In the genomic region with DNA sequence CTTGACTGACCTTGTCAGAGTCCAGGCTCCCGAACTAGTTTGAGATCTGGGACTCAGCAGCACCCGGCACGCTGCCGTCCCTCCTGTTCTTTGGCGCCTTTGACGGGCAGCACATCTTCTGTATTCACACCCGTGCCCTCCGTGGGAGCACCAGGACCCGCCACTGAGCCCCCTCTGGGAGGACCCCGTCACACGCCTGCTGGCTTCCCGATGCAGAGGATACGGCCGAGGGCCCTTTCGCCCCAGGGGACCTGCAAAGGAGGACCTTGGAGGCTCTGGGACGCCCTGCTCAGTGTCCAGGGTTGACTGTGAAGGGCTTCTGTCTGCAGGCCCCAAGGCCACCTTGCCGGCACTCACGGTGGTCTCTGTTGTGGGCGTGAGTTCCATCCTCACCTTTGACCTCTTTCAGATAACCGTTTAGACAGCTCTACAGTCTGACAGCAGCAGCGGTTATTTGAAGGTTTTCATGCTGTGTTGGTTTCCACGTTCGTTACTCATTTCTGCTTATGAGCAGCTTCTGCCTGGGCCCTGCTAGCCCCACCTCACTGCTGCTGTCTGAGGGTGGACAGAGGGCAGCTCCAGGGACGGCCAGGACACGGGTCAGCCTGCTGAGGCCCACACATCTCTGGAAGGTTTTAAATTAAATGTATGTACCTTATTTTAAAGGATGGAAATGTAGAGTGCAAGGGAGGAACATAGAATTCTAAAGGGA, we compare ENCODE assay signal across 13 cellular contexts. TPM values are rescaled to one million over a fixed set of nuclear protein-coding genes. Genes with fewer than 3 reads are reported as not detected.
DNase-seq lines count a peak whose midpoint lies in the region; ATAC-seq, FAIRE-seq and TF ChIP-seq lines count a peak whose summit lies in the region.
"Had no signal": no experiment of that assay in that cellular context is flagged by ENCODE, and none has a peak within 500 bp of the region (broad histone marks: within the 10 kb centered on the region; RNA-seq: fewer than 3 reads in every experiment).

No MANE protein-coding gene starts in this region.

- H4K91ac ChIP-seq in mesenchymal stem cell (ENCODE audit: low read length): peak overlapping the region; percentile 14

- no peak overlapping the region for H2BK15ac ChIP-seq in mesenchymal stem cell (ENCODE audit: low read depth, poor library complexity, severe bottlenecking)

- H3K23ac ChIP-seq in mesenchymal stem cell (ENCODE audit: low read length in 2 of 2): no peak overlapping the region

- peaks cover 13 to 27% of the 10 kb centered on the region in 2 donors for H3K36me3 Mint-ChIP-seq in activated naive CD4-positive, alpha-beta T cell treated with anti-CD3 and anti-CD28 coated beads, Interleukin-2, amount 50 U/mL, for 72 hours
- H3K36me3 Mint-ChIP-seq: T-cell had no signal

- no peak overlapping the region for H2AK5ac ChIP-seq in mesenchymal stem cell (ENCODE audit: low read length, severe bottlenecking)

- peak overlapping the region; percentile 7 to 25 for H2BK12ac ChIP-seq in mesenchymal stem cell (ENCODE audit: low read length in 2 of 2)

- H3K9me3 Mint-ChIP-seq in activated naive CD4-positive, alpha-beta T cell treated with anti-CD3 and anti-CD28 coated beads, Interleukin-2, amount 50 U/mL, for 72 hours: peaks cover 7% of the 10 kb centered on the region in 2 donors
- H3K9me3 Mint-ChIP-seq: T-cell had no signal

- no peak overlapping the region for H3K4me2 ChIP-seq in mesenchymal stem cell (ENCODE audit: low read length, poor library complexity, severe bottlenecking)

- H3K18ac ChIP-seq in mesenchymal stem cell (ENCODE audit: low read depth in 1 of 2, low read length in 2 of 2): peak overlapping the region in 1 of 2 experiments; percentile 31

- FAIRE-seq in GM12891 (lab: Jason Lieb, UNC): no peak
- FAIRE-seq: H54, small intestine had no signal

- WGBS in mesenchymal stem cell: 89% methylated on average over 25 of the region's 25 CpGs

- no peak overlapping the region for H3K27ac ChIP-seq in RWPE2 (ENCODE audit: poor library complexity, severe bottlenecking)
- no peak overlapping the region for H3K27ac ChIP-seq in mesenchymal stem cell (ENCODE audit: low read length, poor library complexity, severe bottlenecking)
- peak overlapping the region; percentile 21 for H3K27ac ChIP-seq in upper lobe of right lung

- H3K79me1 ChIP-seq in mesenchymal stem cell (replicated peaks; ENCODE audit: low read length, poor library complexity, severe bottlenecking): no peaks in the 10 kb centered on the region

- H3K4me1 ChIP-seq in RWPE2 (ENCODE audit: insufficient read depth, poor library complexity, severe bottlenecking) (peaks cover 4% of the 10 kb centered on the region), mesenchymal stem cell (ENCODE audit: control insufficient read depth, insufficient read depth, low read depth, low read length) (peaks cover 35% of the 10 kb centered on the region), upper lobe of right lung (no peaks in the 10 kb centered on the region)

- H3K9ac ChIP-seq in mesenchymal stem cell (ENCODE audit: low read length): peak overlapping the region; percentile 33

- ATAC-seq in activated naive CD4-positive, alpha-beta T cell treated with anti-CD3 and anti-CD28 coated beads, Interleukin-2, amount 50 U/mL, for 72 hours: no peak
- ATAC-seq in RWPE2 (ENCODE audit: low read depth) (no peak), upper lobe of right lung (no peak), GM21529 (IDR thresholded peaks at IDR 0.05; ENCODE audit: unreplicated experiment) (no peak)

- H3K9me3 ChIP-seq in RWPE2 (ENCODE audit: severe bottlenecking): no peaks in the 10 kb centered on the region
- no peaks in the 10 kb centered on the region for H3K9me3 ChIP-seq in mesenchymal stem cell (ENCODE audit: control insufficient read depth, low read length)
- no peaks in the 10 kb centered on the region for H3K9me3 ChIP-seq in upper lobe of right lung

- peak in 1 of 2 donors; percentile 33 for DNase-seq in activated naive CD4-positive, alpha-beta T cell treated with anti-CD3 and anti-CD28 coated beads, Interleukin-2, amount 50 U/mL, for 72 hours (ENCODE audit: low spot score in 2 of 2)
- DNase-seq in activated naive CD4-positive, alpha-beta T cell treated with Interleukin-2 at 50 U/mL for 16 hours: no peak
- DNase-seq in RWPE2 (ENCODE audit: low spot score) (peak; percentile 65), mesenchymal stem cell (no peak), upper lobe of right lung (peak; percentile 54), GM12891 (ENCODE audit: insufficient read length, low spot score) (no peak), SK-N-DZ (ENCODE audit: low spot score) (no peak)

- intact Hi-C loops in upper lobe of right lung (cut with DNase I): loop anchor here (10.0 kb wide), 1 partner anchor 116 kb away; no protein-coding TSS in a partner anchor

- H3K27me3 ChIP-seq in RWPE2 (ENCODE audit: insufficient read depth, poor library complexity, severe bottlenecking) (no peaks in the 10 kb centered on the region), mesenchymal stem cell (ENCODE audit: control insufficient read depth in 1 of 2, insufficient read depth in 1 of 2, low read length in 2 of 2) (no peaks in the 10 kb centered on the region), upper lobe of right lung (no peaks in the 10 kb centered on the region)

- H3K36me3 ChIP-seq in RWPE2 (ENCODE audit: low read depth) (no peaks in the 10 kb centered on the region), mesenchymal stem cell (ENCODE audit: control insufficient read depth in 1 of 2, insufficient read depth in 2 of 2, low read depth in 1 of 2, low read length in 2 of 2) (peaks cover 6 to 54% of the 10 kb centered on the region in 2 experiments), upper lobe of right lung (no peaks in the 10 kb centered on the region)

- H3K4me3 ChIP-seq in RWPE2 (ENCODE audit: severe bottlenecking) (no peak overlapping the region), mesenchymal stem cell (ENCODE audit: insufficient read depth in 1 of 2, low read depth in 1 of 2, low read length in 2 of 2) (peak overlapping the region in 1 of 2 experiments; percentile 35), upper lobe of right lung (no peak overlapping the region)

- H3K4ac ChIP-seq in mesenchymal stem cell (ENCODE audit: low read depth in 1 of 2, low read length in 2 of 2): peak overlapping the region in 1 of 2 experiments; percentile 12

- TF ChIP-seq CTCF in RWPE2 (IDR thresholded peaks at IDR 0.05; ENCODE audit: poor library complexity, severe bottlenecking): no peak
- TF ChIP-seq CTCF in upper lobe of right lung (IDR thresholded peaks at IDR 0.05): no peak

- peak overlapping the region; percentile 68 to 71 for H3K27ac Mint-ChIP-seq in activated naive CD4-positive, alpha-beta T cell treated with anti-CD3 and anti-CD28 coated beads, Interleukin-2, amount 50 U/mL, for 72 hours
- H3K27ac Mint-ChIP-seq: activated T-cell treated with anti-CD3 and anti-CD28 coated beads, Interleukin-2, amount 50 U/mL, for 72 hours; stimulated activated naive CD8-positive, alpha-beta T cell treated with anti-CD3 and anti-CD28 coated beads, Interleukin-15, Interleukin-2, amounts not matched to agents 100 ng/mL and 50 ng/mL, for 24 hours; T-cell had no signal

- no peak overlapping the region for H2BK120ac ChIP-seq in mesenchymal stem cell (ENCODE audit: low read depth, low read length)

- no peak overlapping the region for H3K14ac ChIP-seq in mesenchymal stem cell (ENCODE audit: low read length in 2 of 2)

- no peak overlapping the region for H2AFZ ChIP-seq in mesenchymal stem cell (ENCODE audit: low read depth, low read length)

- peak overlapping the region; percentile 35 for H4K8ac ChIP-seq in mesenchymal stem cell (ENCODE audit: low read length)

- TF ChIP-seq POLR2A in GM12891 (IDR thresholded peaks at IDR 0.05; ENCODE audit: low read depth, low read length): no peak

- no peak overlapping the region for H2BK5ac ChIP-seq in mesenchymal stem cell (ENCODE audit: low read depth, low read length, poor library complexity, severe bottlenecking)

TF ChIP-seq in GM12891, 5 proteins besides CTCF, POLR2A, EP300 and RAD21:
- no peak for TF ChIP-seq TAF1 (IDR thresholded peaks at IDR 0.05; ENCODE audit: low read depth, low read length)

RNA-seq across cellular contexts. Expression of a gene that starts 12.6 kb away (rescaled TPM):
- total RNA-seq in activated naive CD4-positive, alpha-beta T cell treated with anti-CD3 and anti-CD28 coated beads, Interleukin-2, amount 50 U/mL, for 72 hours: 100 to 1,000 TPM in 1 of 2 donors, 10 to 100 TPM in 1; 83.8 to 101 TPM
- polyA plus RNA-seq in mesenchymal stem cell (2013, experiment 1 of 2): 24.3 TPM
- 23.1 TPM for polyA plus RNA-seq in mesenchymal stem cell (2013, experiment 2 of 2)
- 59.5 TPM for total RNA-seq in upper lobe of right lung
- 46.1 TPM for polyA plus RNA-seq in GM12891 (2012; ENCODE audit: low read depth, missing spikeins)
- polyA plus RNA-seq in SK-N-DZ (2014; cell fraction: cytosol; rRNA removed): 17.0 and 18.3 TPM in 2 replicates
- polyA plus RNA-seq in SK-N-DZ (2014; cell fraction: nucleus; rRNA removed): 31.7 and 46.3 TPM in 2 replicates

Comparison
In these comparisons a context has a peak if more than half of its experiments do, and no peak if none do; other contexts are left out.
1. DNase-seq: peak in RWPE2 (single experiment) and upper lobe of right lung (single experiment); none in activated naive CD4-positive, alpha-beta T cell treated with Interleukin-2 at 50 U/mL for 16 hours (single experiment), mesenchymal stem cell (single experiment), GM12891 (single experiment) and SK-N-DZ (single experiment).